Comparison of ENCODE assay signal across 27 cellular contexts in genomic region chr20:64238115-64238825, GRCh38. TPM values are rescaled to one million over a fixed set of nuclear protein-coding genes. Genes with fewer than 3 reads are reported as not detected.
DNase-seq lines count a peak whose midpoint lies in the region; ATAC-seq and TF ChIP-seq lines count a peak whose summit lies in the region.
"Had no signal": no experiment of that assay in that cellular context is flagged by ENCODE, and none has a peak within 500 bp of the region (broad histone marks: within the 10 kb centered on the region; RNA-seq: fewer than 3 reads in every experiment).

No MANE protein-coding gene starts in this region.

- no peaks in the 10 kb centered on the region for H3K36me3 Mint-ChIP-seq in natural killer cell treated with Interleukin-12 subunit alpha and Interleukin-12 subunit beta and Interleukin-15 and Interleukin-18, amount 100 ng/mL, for 72 hours
- H3K36me3 Mint-ChIP-seq in natural killer cell, result no peaks in the 10 kb centered on the region
- H3K36me3 Mint-ChIP-seq: type B pancreatic cell had no signal

- no peaks in the 10 kb centered on the region for H3K36me3 ChIP-seq in osteoblast (ENCODE audit: insufficient read depth, low read length)
- H3K36me3 ChIP-seq: heart left ventricle, Peyer's patch had no signal

- TF ChIP-seq CTCF in natural killer cell (IDR thresholded peaks at IDR 0.05) (no peak), VCaP (conservative IDR thresholded peaks at IDR 0.05) (no peak), osteoblast (IDR thresholded peaks at IDR 0.05; ENCODE audit: extremely low read depth, low read depth, low read length) (no peak), GM10266 (IDR thresholded peaks at IDR 0.05; ENCODE audit: control insufficient read depth, insufficient read depth, low read depth, missing control alignments) (no peak)

- no peak overlapping the region for H3K4me3 Mint-ChIP-seq in natural killer cell treated with Interleukin-12 subunit alpha and Interleukin-12 subunit beta and Interleukin-15 and Interleukin-18, amount 100 ng/mL, for 72 hours
- no peak overlapping the region for H3K4me3 Mint-ChIP-seq in natural killer cell
- H3K4me3 Mint-ChIP-seq: activated CD8-positive, alpha-beta T cell treated with anti-CD3 and anti-CD28 coated beads, Interleukin-2, amount 10 ng/mL, durations not matched to agents 7 days and 5 days; T-helper 17 cell; type B pancreatic cell had no signal

- no peak overlapping the region for H3K27ac Mint-ChIP-seq in natural killer cell treated with Interleukin-12 subunit alpha and Interleukin-12 subunit beta and Interleukin-15 and Interleukin-18, amount 100 ng/mL, for 72 hours
- H3K27ac Mint-ChIP-seq in natural killer cell, result no peak overlapping the region
- H3K27ac Mint-ChIP-seq: activated CD8-positive, alpha-beta T cell treated with anti-CD3 and anti-CD28 coated beads, Interleukin-2, amount 10 ng/mL, durations not matched to agents 7 days and 5 days; activated T-helper 2 cell treated with anti-CD3 and anti-CD28 coated beads, Interferon-gamma antibody, Interleukin-2, Interleukin-4, amounts not matched to agents 10 μg/mL and 5 μg/mL and 100 μg/mL, durations not matched to agents 14 hours and 24 hours and 36 hours; T-helper 17 cell; type B pancreatic cell had no signal

- no peak overlapping the region for H3K4me2 ChIP-seq in osteoblast (ENCODE audit: insufficient read depth, low read length)

- ATAC-seq in natural killer cell treated with Interleukin-12 subunit alpha and Interleukin-12 subunit beta and Interleukin-15 and Interleukin-18, amount 100 ng/mL, for 72 hours, result no peak
- ATAC-seq in natural killer cell, result no peak
- ATAC-seq: activated CD8-positive, alpha-beta T cell treated with anti-CD3 and anti-CD28 coated beads, Interleukin-2, amount 10 ng/mL, durations not matched to agents 7 days and 5 days; SK-N-SH treated with all-trans-retinoic acid at 6 μM for 48 hours; T-helper 17 cell had no signal

- H3K4me1 ChIP-seq in osteoblast (ENCODE audit: insufficient read depth, low read length), result no peaks in the 10 kb centered on the region
- H3K4me1 ChIP-seq: Peyer's patch had no signal

- H3K9me3 Mint-ChIP-seq in natural killer cell treated with Interleukin-12 subunit alpha and Interleukin-12 subunit beta and Interleukin-15 and Interleukin-18, amount 100 ng/mL, for 72 hours, result no peaks in the 10 kb centered on the region
- H3K9me3 Mint-ChIP-seq in natural killer cell, result no peaks in the 10 kb centered on the region
- H3K9me3 Mint-ChIP-seq: activated T-helper 2 cell treated with anti-CD3 and anti-CD28 coated beads, Interferon-gamma antibody, Interleukin-2, Interleukin-4, amounts not matched to agents 10 μg/mL and 5 μg/mL and 100 μg/mL, durations not matched to agents 14 hours and 24 hours and 36 hours; type B pancreatic cell had no signal

- H4K20me1 ChIP-seq in osteoblast (ENCODE audit: insufficient read depth, low read length), result no peaks in the 10 kb centered on the region

- peak; percentile 44 for DNase-seq in natural killer cell treated with Interleukin-12 subunit alpha and Interleukin-12 subunit beta and Interleukin-15 and Interleukin-18, amount 100 ng/mL, for 72 hours (ENCODE audit: low spot score)
- DNase-seq in natural killer cell (no peak), osteoblast (ENCODE audit: insufficient read length, low spot score, missing footprints) (peak; percentile 78), nucleus accumbens (lab: John Stamatoyannopoulos, UW) (no peak), GM10266 (ENCODE audit: extremely low spot score) (no peak)
- no peak for DNase-seq in activated CD4-positive, CD25-positive, alpha-beta regulatory T cell treated with anti-CD3 and anti-CD28 coated beads, Interleukin-2, amount 50 U/mL, for 72 hours
- DNase-seq: activated CD8-positive, alpha-beta T cell treated with anti-CD3 and anti-CD28 coated beads, Interleukin-2, amount 10 ng/mL, durations not matched to agents 7 days and 5 days; C1 segment of cervical spinal cord; caudate nucleus; COR-L47; DMS79 treated with DMSO at 0.1 percent for 48 hours; Kasumi-1; kidney glomerular epithelial cell; mammary epithelial cell; NCI-H1092; NCI-H1930; NCI-H526; small intestine; stimulated activated CD4-positive, alpha-beta T cell treated with anti-CD3 and anti-CD28 coated beads, Interleukin-1b, Interleukin-23, amount 100 ng/mL, for 48 hours; stimulated activated CD8-positive, alpha-beta memory T cell treated with anti-CD3 and anti-CD28 coated beads, Interleukin-4, amount 100 ng/mL, for 48 hours; T-helper 17 cell had no signal

- H3K4me1 Mint-ChIP-seq in natural killer cell treated with Interleukin-12 subunit alpha and Interleukin-12 subunit beta and Interleukin-15 and Interleukin-18, amount 100 ng/mL, for 72 hours (ENCODE audit: low read depth in 2 of 2), result no peaks in the 10 kb centered on the region
- peaks cover 0 to 6% of the 10 kb centered on the region in 2 donors for H3K4me1 Mint-ChIP-seq in natural killer cell

- no peak overlapping the region for H3K4me3 ChIP-seq in osteoblast (ENCODE audit: insufficient read depth, low read length)
- H3K4me3 ChIP-seq: heart left ventricle, Peyer's patch had no signal

- no peak overlapping the region for H2AFZ ChIP-seq in osteoblast (ENCODE audit: low read length)

- no peaks in the 10 kb centered on the region for H3K79me2 ChIP-seq in osteoblast (ENCODE audit: insufficient read depth, low read length)

- H3K27me3 ChIP-seq in osteoblast (ENCODE audit: insufficient read depth, low read length), result peaks cover 4% of the 10 kb centered on the region
- H3K27me3 ChIP-seq: heart left ventricle, Peyer's patch had no signal

- intact Hi-C loops in natural killer cell (cut with micrococcal nuclease), result no loop called here

- peak overlapping the region; percentile 15; the same call in 1 of the 2 replicates for H3K27ac ChIP-seq in VCaP
- H3K27ac ChIP-seq in osteoblast (ENCODE audit: low read depth, low read length), result no peak overlapping the region
- H3K27ac ChIP-seq: heart left ventricle, Peyer's patch had no signal

- no peaks in the 10 kb centered on the region for H3K9me3 ChIP-seq in osteoblast (ENCODE audit: low read depth, low read length)
- H3K9me3 ChIP-seq: heart left ventricle, Peyer's patch had no signal

- peaks cover 0 to 3% of the 10 kb centered on the region in 2 donors for H3K27me3 Mint-ChIP-seq in natural killer cell treated with Interleukin-12 subunit alpha and Interleukin-12 subunit beta and Interleukin-15 and Interleukin-18, amount 100 ng/mL, for 72 hours
- H3K27me3 Mint-ChIP-seq in natural killer cell (ENCODE audit: low read depth in 2 of 2), result peaks cover 3 to 6% of the 10 kb centered on the region in 2 donors

RNA-seq across cellular contexts. Expression of gene PCMTD2, which starts 17.3 kb away (rescaled TPM):
- total RNA-seq in natural killer cell treated with Interleukin-12 subunit alpha and Interleukin-12 subunit beta and Interleukin-15 and Interleukin-18, amount 100 ng/mL, for 72 hours, result 10 to 100 TPM; 17.4 to 21.8 TPM
- total RNA-seq in natural killer cell (10 to 100 TPM; 63.8 to 100.0 (median 65.6) TPM), osteoblast (51.0 and 59.4 TPM in 2 replicates)

Comparison
In these comparisons a context has a peak if more than half of its experiments do, and no peak if none do; other contexts are left out.
1. DNase-seq: peak in natural killer cell treated with Interleukin-12 subunit alpha and Interleukin-12 subunit beta and Interleukin-15 and Interleukin-18, amount 100 ng/mL, for 72 hours (single experiment) and osteoblast (single experiment); none in natural killer cell (single experiment), nucleus accumbens (0 of 56), GM10266 (single experiment) and activated CD4-positive, CD25-positive, alpha-beta regulatory T cell treated with anti-CD3 and anti-CD28 coated beads, Interleukin-2, amount 50 U/mL, for 72 hours (single experiment).